13 cellular contexts compared by ENCODE assay signal in the genomic region with DNA sequence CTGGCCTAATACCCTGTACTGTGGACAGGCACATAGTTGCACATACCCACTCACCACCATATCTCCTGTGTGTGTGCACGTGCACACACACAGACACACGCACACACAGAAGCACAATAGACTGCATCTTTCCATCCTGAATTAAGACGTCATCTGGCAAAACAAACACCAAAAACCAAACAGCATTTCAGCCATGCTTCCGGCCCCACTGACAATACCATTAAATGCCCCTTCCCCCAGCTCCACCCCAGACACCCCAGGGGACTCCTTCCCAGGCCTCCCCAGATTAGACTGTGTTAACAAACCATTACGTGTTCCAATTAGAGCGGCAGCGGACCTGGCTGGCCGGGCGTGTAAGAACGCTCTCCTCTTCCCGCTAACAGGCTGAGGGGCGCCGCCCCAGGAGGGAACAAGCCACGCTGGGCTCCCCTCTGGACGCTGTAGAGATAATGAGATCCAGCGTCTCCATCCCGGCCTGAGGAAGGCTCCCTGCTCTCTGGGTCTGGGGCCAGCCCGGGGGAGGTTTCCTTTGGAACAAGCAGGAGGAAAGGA.
DNase-seq lines count a peak whose midpoint lies in the region; ATAC-seq lines count a peak whose summit lies in the region.
"Had no signal": no experiment of that assay in that cellular context is flagged by ENCODE, and none has a peak within 500 bp of the region (broad histone marks: within the 10 kb centered on the region; RNA-seq: fewer than 3 reads in every experiment).

No MANE protein-coding gene starts in this region.

- peaks cover 3% of the 10 kb centered on the region for H3K27me3 Mint-ChIP-seq in activated T-helper 1 cell treated with anti-CD3 and anti-CD28 coated beads, Interleukin-12 subunit alpha, Interleukin-12 subunit beta, Interleukin-2, Interleukin-4 antibody, amounts not matched to agents 30 ng/mL and 10 ng/mL and 1 ng/mL, durations not matched to agents 14 hours and 24 hours and 36 hours (ENCODE audit: insufficient read depth)

- H3K9me3 Mint-ChIP-seq in activated T-helper 1 cell treated with anti-CD3 and anti-CD28 coated beads, Interleukin-12 subunit alpha, Interleukin-12 subunit beta, Interleukin-2, Interleukin-4 antibody, amounts not matched to agents 30 ng/mL and 10 ng/mL and 1 ng/mL, durations not matched to agents 14 hours and 24 hours and 36 hours: no peaks in the 10 kb centered on the region
- H3K9me3 Mint-ChIP-seq: memory B cell had no signal

- intact Hi-C loops in left cardiac atrium (cut with DNase I) (no loop called here), cardiac septum (cut with DNase I) (loop anchor here (5.0 kb wide), 1 partner anchor 86 kb away; no protein-coding TSS in a partner anchor)
- intact Hi-C loops in activated T-helper 1 cell treated with anti-CD3 and anti-CD28 coated beads, Interleukin-12 subunit alpha, Interleukin-12 subunit beta, Interleukin-2, Interleukin-4 antibody, amounts not matched to agents 30 ng/mL and 10 ng/mL and 1 ng/mL, durations not matched to agents 14 hours and 24 hours and 36 hours (cut with micrococcal nuclease): no loop called here

- no peak overlapping the region for H3K4me3 Mint-ChIP-seq in activated T-helper 1 cell treated with anti-CD3 and anti-CD28 coated beads, Interleukin-12 subunit alpha, Interleukin-12 subunit beta, Interleukin-2, Interleukin-4 antibody, amounts not matched to agents 30 ng/mL and 10 ng/mL and 1 ng/mL, durations not matched to agents 14 hours and 24 hours and 36 hours
- H3K4me3 Mint-ChIP-seq: memory B cell had no signal

- ATAC-seq in left cardiac atrium (peak; percentile 12 to 32), GM18511 (IDR thresholded peaks at IDR 0.05; ENCODE audit: unreplicated experiment) (no peak)
- ATAC-seq: activated CD4-positive, CD25-positive, alpha-beta regulatory T cell treated with anti-CD3 and anti-CD28 coated beads, Interleukin-2, amount 50 U/mL, for 24 hours; PC-3 had no signal

- no peaks in the 10 kb centered on the region for H3K36me3 Mint-ChIP-seq in activated T-helper 1 cell treated with anti-CD3 and anti-CD28 coated beads, Interleukin-12 subunit alpha, Interleukin-12 subunit beta, Interleukin-2, Interleukin-4 antibody, amounts not matched to agents 30 ng/mL and 10 ng/mL and 1 ng/mL, durations not matched to agents 14 hours and 24 hours and 36 hours (ENCODE audit: low read depth)
- H3K36me3 Mint-ChIP-seq: memory B cell had no signal

- H3K27ac Mint-ChIP-seq in activated T-helper 1 cell treated with anti-CD3 and anti-CD28 coated beads, Interleukin-12 subunit alpha, Interleukin-12 subunit beta, Interleukin-2, Interleukin-4 antibody, amounts not matched to agents 30 ng/mL and 10 ng/mL and 1 ng/mL, durations not matched to agents 14 hours and 24 hours and 36 hours: no peak overlapping the region
- H3K27ac Mint-ChIP-seq: memory B cell had no signal

- DNase-seq in left cardiac atrium (peak; percentile 62), cardiac septum (ENCODE audit: low spot score) (no peak), NCI-H69 (lab: John Stamatoyannopoulos, UW) (peak; percentile 97), fibroblast of peridontal ligament (ENCODE audit: extremely low read depth) (peak; percentile 9), NOMO-1 (lab: John Stamatoyannopoulos, UW; ENCODE audit: unreplicated experiment in 2 of 2) (no peak), NCI-H187 (lab: John Stamatoyannopoulos, UW) (no peak)
- DNase-seq in activated T-helper 1 cell treated with anti-CD3 and anti-CD28 coated beads, Interleukin-12 subunit alpha, Interleukin-12 subunit beta, Interleukin-2, Interleukin-4 antibody, amounts not matched to agents 30 ng/mL and 10 ng/mL and 1 ng/mL, durations not matched to agents 14 hours and 24 hours and 36 hours (ENCODE audit: low spot score): no peak
- DNase-seq: cortex of kidney, PC-3, transverse colon had no signal

- no peaks in the 10 kb centered on the region for H3K4me1 Mint-ChIP-seq in activated T-helper 1 cell treated with anti-CD3 and anti-CD28 coated beads, Interleukin-12 subunit alpha, Interleukin-12 subunit beta, Interleukin-2, Interleukin-4 antibody, amounts not matched to agents 30 ng/mL and 10 ng/mL and 1 ng/mL, durations not matched to agents 14 hours and 24 hours and 36 hours (ENCODE audit: low read depth)
- H3K4me1 Mint-ChIP-seq: memory B cell had no signal

Comparison
In these comparisons a context has a peak if more than half of its experiments do, and no peak if none do; other contexts are left out.
1. DNase-seq: peak in left cardiac atrium (single experiment), NCI-H69 (single experiment) and fibroblast of peridontal ligament (single experiment); none in cardiac septum (single experiment), activated T-helper 1 cell treated with anti-CD3 and anti-CD28 coated beads, Interleukin-12 subunit alpha, Interleukin-12 subunit beta, Interleukin-2, Interleukin-4 antibody, amounts not matched to agents 30 ng/mL and 10 ng/mL and 1 ng/mL, durations not matched to agents 14 hours and 24 hours and 36 hours (single experiment), NOMO-1 (0 of 2) and NCI-H187 (0 of 2).